ENCODE assay signal across 8 cellular contexts in genomic region chr17:45302649-45303173, GRCh38. TPM values are rescaled to one million over a fixed set of nuclear protein-coding genes. Genes with fewer than 3 reads are reported as not detected.
A peak's percentile ranks its signal among the peaks of the same experiment; 100 is the strongest.
DNase-seq lines count a peak whose midpoint lies in the region; ATAC-seq and TF ChIP-seq lines count a peak whose summit lies in the region.

No MANE protein-coding gene starts in this region.

- peak overlapping the region; percentile 90 for H3K27ac Mint-ChIP-seq in activated CD4-positive, alpha-beta T cell treated with anti-CD3 and anti-CD28 coated beads for 36 hours
- H3K27ac Mint-ChIP-seq in activated CD8-positive, alpha-beta T cell treated with anti-CD3 and anti-CD28 coated beads, Interleukin-2, amount 10 ng/mL, durations not matched to agents 7 days and 5 days = peak overlapping the region; percentile 81

- DNase-seq in activated CD4-positive, alpha-beta T cell treated with anti-CD3 and anti-CD28 coated beads for 36 hours = peak; percentile 60
- DNase-seq in activated CD4-positive, alpha-beta T cell treated with anti-CD3 and anti-CD28 coated beads for 1 hour = no peak
- DNase-seq in activated CD8-positive, alpha-beta T cell treated with anti-CD3 and anti-CD28 coated beads, Interleukin-2, amount 10 ng/mL, durations not matched to agents 7 days and 5 days = peak; percentile 71
- DNase-seq in kidney glomerular epithelial cell (lab: John Stamatoyannopoulos, UW) (peak; percentile 17), thyroid gland (peak; percentile 30 to 49), COR-L47 (lab: John Stamatoyannopoulos, UW) (no peak)

- CTCF ChIA-PET in activated CD4-positive, alpha-beta T cell treated with anti-CD3 and anti-CD28 coated beads for 36 hours (lab: Charles Lee) = interaction anchor here (0.9 to 1.7 kb wide), 8 partner anchors 8 to 83 kb away, joined by 3 to 11 read pairs (median 4); partner anchors contain the start of gene MAP3K14
- CTCF ChIA-PET in activated CD8-positive, alpha-beta T cell treated with anti-CD3 and anti-CD28 coated beads, Interleukin-2, amount 10 ng/mL, durations not matched to agents 7 days and 5 days (lab: Charles Lee) = interaction anchor here (0.8 to 3.2 kb wide), 8 partner anchors 9 to 167 kb away, joined by 3 to 25 read pairs (median 8); partner anchors contain the start of genes ACBD4 and MAP3K14

- peak; percentile 37 for ATAC-seq in activated CD4-positive, alpha-beta T cell treated with anti-CD3 and anti-CD28 coated beads for 36 hours
- ATAC-seq in HG03097 (IDR thresholded peaks at IDR 0.05; ENCODE audit: low FRiP score, unreplicated experiment) = peak; percentile 49
- peak; percentile 80 for ATAC-seq in activated CD8-positive, alpha-beta T cell treated with anti-CD3 and anti-CD28 coated beads, Interleukin-2, amount 10 ng/mL, durations not matched to agents 7 days and 5 days
- ATAC-seq in GM21526 (IDR thresholded peaks at IDR 0.05; ENCODE audit: low FRiP score, unreplicated experiment) = no peak

- 74 to 87% methylated on average over 10 of the region's 10 CpGs for WGBS in thyroid gland, 2 donors

- H3K27me3 Mint-ChIP-seq in activated CD4-positive, alpha-beta T cell treated with anti-CD3 and anti-CD28 coated beads for 36 hours = no peaks in the 10 kb centered on the region
- H3K27me3 Mint-ChIP-seq in activated CD8-positive, alpha-beta T cell treated with anti-CD3 and anti-CD28 coated beads, Interleukin-2, amount 10 ng/mL, durations not matched to agents 7 days and 5 days (ENCODE audit: low read depth) = no peaks in the 10 kb centered on the region

- no peak for TF ChIP-seq POLR2A in thyroid gland (IDR thresholded peaks at IDR 0.05)

- no peak overlapping the region for H3K4me3 ChIP-seq in thyroid gland (replicated peaks in 1 of 3)

- intact Hi-C loops in activated CD4-positive, alpha-beta T cell treated with anti-CD3 and anti-CD28 coated beads for 36 hours (cut with DNase I, micrococcal nuclease) = no loop called here
- intact Hi-C loops in thyroid gland (cut with DNase I) = no loop called here

- peak overlapping the region; percentile 1 to 39 (median 31) for H3K27ac ChIP-seq in thyroid gland

- peaks cover 62% of the 10 kb centered on the region for H3K36me3 Mint-ChIP-seq in activated CD4-positive, alpha-beta T cell treated with anti-CD3 and anti-CD28 coated beads for 36 hours (ENCODE audit: low read depth)
- H3K36me3 Mint-ChIP-seq in activated CD8-positive, alpha-beta T cell treated with anti-CD3 and anti-CD28 coated beads, Interleukin-2, amount 10 ng/mL, durations not matched to agents 7 days and 5 days (ENCODE audit: low read depth) = peaks cover 48% of the 10 kb centered on the region

- H3K4me3 Mint-ChIP-seq in activated CD4-positive, alpha-beta T cell treated with anti-CD3 and anti-CD28 coated beads for 36 hours = peak overlapping the region; percentile 45
- peak overlapping the region; percentile 55 for H3K4me3 Mint-ChIP-seq in activated CD8-positive, alpha-beta T cell treated with anti-CD3 and anti-CD28 coated beads, Interleukin-2, amount 10 ng/mL, durations not matched to agents 7 days and 5 days

- no peak for TF ChIP-seq CTCF in thyroid gland (IDR thresholded peaks at IDR 0.05)

- H3K9me3 Mint-ChIP-seq in activated CD4-positive, alpha-beta T cell treated with anti-CD3 and anti-CD28 coated beads for 36 hours (ENCODE audit: low read depth) = no peaks in the 10 kb centered on the region
- no peaks in the 10 kb centered on the region for H3K9me3 Mint-ChIP-seq in activated CD8-positive, alpha-beta T cell treated with anti-CD3 and anti-CD28 coated beads, Interleukin-2, amount 10 ng/mL, durations not matched to agents 7 days and 5 days (ENCODE audit: insufficient read depth)

- POLR2A ChIA-PET in activated CD4-positive, alpha-beta T cell treated with anti-CD3 and anti-CD28 coated beads for 36 hours (lab: Charles Lee) = interaction anchor here (0.6 to 1.1 kb wide), 3 partner anchors 10 to 151 kb away, joined by 3 to 5 read pairs (median 4); no protein-coding TSS in a partner anchor
- POLR2A ChIA-PET in activated CD8-positive, alpha-beta T cell treated with anti-CD3 and anti-CD28 coated beads, Interleukin-2, amount 10 ng/mL, durations not matched to agents 7 days and 5 days (lab: Charles Lee) = interaction anchor here (0.9 to 2.6 kb wide), 6 partner anchors 9 to 81 kb away, joined by 3 to 26 read pairs (median 5); partner anchors contain the start of genes FMNL1 and MAP3K14

- H3K27me3 ChIP-seq in thyroid gland = no peaks in the 10 kb centered on the region

- H3K9me3 ChIP-seq in thyroid gland = no peaks in the 10 kb centered on the region

- H3K4me1 ChIP-seq in thyroid gland = peaks cover 7 to 51% of the 10 kb centered on the region in 2 donors

- no peaks in the 10 kb centered on the region for H3K36me3 ChIP-seq in thyroid gland

- peaks cover 87% of the 10 kb centered on the region for H3K4me1 Mint-ChIP-seq in activated CD4-positive, alpha-beta T cell treated with anti-CD3 and anti-CD28 coated beads for 36 hours
- H3K4me1 Mint-ChIP-seq in activated CD8-positive, alpha-beta T cell treated with anti-CD3 and anti-CD28 coated beads, Interleukin-2, amount 10 ng/mL, durations not matched to agents 7 days and 5 days (ENCODE audit: low read depth) = peaks cover 78% of the 10 kb centered on the region

RNA-seq across cellular contexts. Expression of gene MAP3K14, which starts 14.1 kb away (rescaled TPM):
- 10 to 100 TPM; 50.3 to 52.5 TPM for total RNA-seq in activated CD4-positive, alpha-beta T cell treated with anti-CD3 and anti-CD28 coated beads for 36 hours
- 10 to 100 TPM; 17.5 to 23.8 TPM for total RNA-seq in activated CD8-positive, alpha-beta T cell treated with anti-CD3 and anti-CD28 coated beads, Interleukin-2, amount 10 ng/mL, durations not matched to agents 7 days and 5 days
- 10 to 100 TPM in 1 of 4 donors, 1 to 10 TPM in 3; 4.1 to 21.7 (median 6.2) TPM for total RNA-seq in thyroid gland

RNA-seq across cellular contexts. Expression of gene SPATA32, which starts 40.8 kb away (rescaled TPM):
- total RNA-seq in activated CD4-positive, alpha-beta T cell treated with anti-CD3 and anti-CD28 coated beads for 36 hours = under 1 TPM; 0.21 to 0.25 TPM
- total RNA-seq in activated CD8-positive, alpha-beta T cell treated with anti-CD3 and anti-CD28 coated beads, Interleukin-2, amount 10 ng/mL, durations not matched to agents 7 days and 5 days = under 1 TPM; 0.52 to 0.55 TPM
- total RNA-seq in thyroid gland = not detected

Comparison
In these comparisons a context has a peak if more than half of its experiments do, and no peak if none do; other contexts are left out.
1. DNase-seq: peak in activated CD4-positive, alpha-beta T cell treated with anti-CD3 and anti-CD28 coated beads for 36 hours (single experiment), activated CD8-positive, alpha-beta T cell treated with anti-CD3 and anti-CD28 coated beads, Interleukin-2, amount 10 ng/mL, durations not matched to agents 7 days and 5 days (single experiment), kidney glomerular epithelial cell (single experiment) and thyroid gland (2 of 2); none in activated CD4-positive, alpha-beta T cell treated with anti-CD3 and anti-CD28 coated beads for 1 hour (single experiment) and COR-L47 (single experiment).